11 cellular contexts compared by ENCODE assay signal in the genomic region with DNA sequence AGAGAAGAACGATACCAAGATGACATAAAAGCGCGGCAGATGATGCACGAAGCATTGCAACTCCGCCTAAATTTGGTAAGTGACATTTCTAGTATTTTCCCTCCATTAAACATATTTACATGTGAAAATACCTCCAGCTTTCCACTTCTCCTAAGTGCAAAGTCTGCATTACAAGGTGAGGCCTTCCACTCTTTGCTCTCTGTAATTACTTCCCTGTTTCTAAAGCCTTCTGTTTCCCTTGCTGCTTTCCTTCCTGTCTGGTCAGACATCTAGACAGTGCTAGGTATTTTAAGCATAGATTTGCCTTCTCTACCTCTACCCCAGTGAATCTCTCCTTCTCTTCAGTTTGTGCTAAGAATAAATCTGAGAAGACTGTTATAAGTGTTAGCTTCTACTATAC. TPM values are rescaled to one million over a fixed set of nuclear protein-coding genes. Genes with fewer than 3 reads are reported as not detected.
A peak's percentile ranks its signal among the peaks of the same experiment; 100 is the strongest.
DNase-seq lines count a peak whose midpoint lies in the region; ATAC-seq lines count a peak whose summit lies in the region.
"Had no signal": no experiment of that assay in that cellular context is flagged by ENCODE, and none has a peak within 500 bp of the region (broad histone marks: within the 10 kb centered on the region; RNA-seq: fewer than 3 reads in every experiment).

No MANE protein-coding gene starts in this region.

- H3K79me2 ChIP-seq in mesendoderm (ENCODE audit: control insufficient read depth, insufficient read depth, low read length), result no peaks in the 10 kb centered on the region

- H3K4me3 ChIP-seq in mesendoderm (ENCODE audit: low read length) (no peak overlapping the region), right cardiac atrium (ENCODE audit: low read length) (no peak overlapping the region)

- DNase-seq in NOMO-1 (lab: John Stamatoyannopoulos, UW; ENCODE audit: unreplicated experiment in 2 of 2) (peak; percentile 46 to 85), mesendoderm (no peak), middle frontal gyrus (ENCODE audit: extremely low spot score, low spot score) (no peak), right cardiac atrium (no peak), Right ventricle myocardium superior (no peak)
- DNase-seq in activated CD4-positive, CD25-positive, alpha-beta regulatory T cell (lab: John Stamatoyannopoulos, UW), result no peak
- DNase-seq: MM.1S; stimulated activated CD4-positive, alpha-beta T cell treated with anti-CD3 and anti-CD28 coated beads, Interleukin-1b, Interleukin-23, amount 100 ng/mL, for 48 hours had no signal

- H3K4me1 ChIP-seq in mesendoderm (ENCODE audit: control insufficient read depth, low read depth, low read length) (no peaks in the 10 kb centered on the region), right cardiac atrium (ENCODE audit: control insufficient read depth, insufficient read depth, low read length) (no peaks in the 10 kb centered on the region)

- H4K8ac ChIP-seq in mesendoderm (ENCODE audit: low read depth, low read length), result no peak overlapping the region

- ATAC-seq in GM18519 (IDR thresholded peaks at IDR 0.05; ENCODE audit: low FRiP score, unreplicated experiment) (peak; percentile 25), GM21825 (IDR thresholded peaks at IDR 0.05; ENCODE audit: unreplicated experiment) (peak; percentile 49), right cardiac atrium (no peak), Right ventricle myocardium superior (ENCODE audit: poor library complexity) (no peak)

- H3K27me3 ChIP-seq in mesendoderm (ENCODE audit: insufficient read depth, low read length, poor library complexity) (no peaks in the 10 kb centered on the region), right cardiac atrium (ENCODE audit: control insufficient read depth, insufficient read depth) (no peaks in the 10 kb centered on the region)

- H3K9ac ChIP-seq in mesendoderm (ENCODE audit: low read length), result no peak overlapping the region

- peak overlapping the region; percentile 71 for H4K5ac ChIP-seq in mesendoderm (ENCODE audit: low read length)

- no peak overlapping the region for H3K4me2 ChIP-seq in mesendoderm (ENCODE audit: low read length)

- H3K27ac ChIP-seq in mesendoderm (ENCODE audit: low read depth, low read length), result no peak overlapping the region
- no peak overlapping the region for H3K27ac ChIP-seq in right cardiac atrium (ENCODE audit: low read length)

- H2BK5ac ChIP-seq in mesendoderm (ENCODE audit: low read length), result no peak overlapping the region

- no peak overlapping the region for H2BK15ac ChIP-seq in mesendoderm (replicated peaks; ENCODE audit: low read depth)

- H3K9me3 ChIP-seq in right cardiac atrium (ENCODE audit: control insufficient read depth, low read length), result no peaks in the 10 kb centered on the region

- H3K56ac ChIP-seq in mesendoderm (ENCODE audit: low read length), result no peak overlapping the region

- no peak overlapping the region for H3K23ac ChIP-seq in mesendoderm (ENCODE audit: low read length)

- no peaks in the 10 kb centered on the region for H3K36me3 ChIP-seq in mesendoderm (ENCODE audit: control insufficient read depth, insufficient read depth, low read length)

- H3K18ac ChIP-seq in mesendoderm (ENCODE audit: low read length), result no peak overlapping the region

- intact Hi-C loops in right cardiac atrium (cut with DNase I), result no loop called here
- intact Hi-C loops in Right ventricle myocardium superior (cut with DNase I), result no loop called here

- H3K79me1 ChIP-seq in mesendoderm (ENCODE audit: low read length), result no peaks in the 10 kb centered on the region

- H3K4ac ChIP-seq in mesendoderm (ENCODE audit: low read depth, low read length), result no peak overlapping the region

- no CpG with 5 or more reads among the region's 5 CpGs for WGBS in mesendoderm (ENCODE audit: extremely low coverage, insufficient coverage, low lambda C conversion rate)
- 95% methylated on average over 5 of the region's 5 CpGs for WGBS in right cardiac atrium

- H2BK120ac ChIP-seq in mesendoderm (ENCODE audit: low read depth, low read length), result no peak overlapping the region

- H2AK5ac ChIP-seq in mesendoderm (ENCODE audit: low read length), result no peak overlapping the region

RNA-seq across cellular contexts. Expression of gene P2RY12, which starts 1.9 kb away (rescaled TPM):
- polyA plus RNA-seq in mesendoderm (2013, experiment 1 of 2), result not detected
- not detected for polyA plus RNA-seq in mesendoderm (2013, experiment 2 of 2)
- total RNA-seq in right cardiac atrium (1 to 10 TPM; 1.3 to 4.0 (median 1.4) TPM), Right ventricle myocardium superior (0.94 TPM)
- 1.2 TPM for polyA plus RNA-seq in right cardiac atrium
- total RNA-seq: neural crest cell had no signal

RNA-seq across cellular contexts. Expression of gene P2RY13, which starts 53.3 kb away (rescaled TPM):
- polyA plus RNA-seq in mesendoderm (2013, experiment 1 of 2), result not detected
- not detected for polyA plus RNA-seq in mesendoderm (2013, experiment 2 of 2)
- total RNA-seq in right cardiac atrium (1 to 10 TPM; 1.2 to 2.1 (median 1.5) TPM), Right ventricle myocardium superior (1.0 TPM)
- polyA plus RNA-seq in right cardiac atrium, result 0.29 TPM
- total RNA-seq: neural crest cell had no signal

Comparison
In these comparisons a context has a peak if more than half of its experiments do, and no peak if none do; other contexts are left out.
1. ATAC-seq: peak in GM18519 (single experiment) and GM21825 (single experiment); none in right cardiac atrium (0 of 2) and Right ventricle myocardium superior (single experiment).
2. DNase-seq: peak in NOMO-1 (2 of 2); none in mesendoderm (single experiment), activated CD4-positive, CD25-positive, alpha-beta regulatory T cell (0 of 4), middle frontal gyrus (single experiment), right cardiac atrium (0 of 3) and Right ventricle myocardium superior (single experiment).